ENCODE assay signal across 1 cellular context in genomic region chr19:588758-589692, GRCh38.
TF ChIP-seq lines count a peak whose summit lies in the region.

No MANE protein-coding gene starts in this region.

TF ChIP-seq in H1, 55 proteins besides CTCF, POLR2A, EP300 and RAD21:
- no peak for TF ChIP-seq JUND (IDR thresholded peaks at IDR 0.05; ENCODE audit: low read length)
- TF ChIP-seq MAFK (IDR thresholded peaks at IDR 0.05; ENCODE audit: low read depth, low read length): no peak
- TF ChIP-seq BRCA1 (IDR thresholded peaks at IDR 0.05; ENCODE audit: low read depth, low read length): no peak
- TF ChIP-seq TAF1 (IDR thresholded peaks at IDR 0.05; ENCODE audit: low read depth, low read length): no peak
- TF ChIP-seq CEBPB (IDR thresholded peaks at IDR 0.05; ENCODE audit: low read depth, low read length): no peak
